Comparison of ENCODE assay signal across 11 cellular contexts in the genomic region with DNA sequence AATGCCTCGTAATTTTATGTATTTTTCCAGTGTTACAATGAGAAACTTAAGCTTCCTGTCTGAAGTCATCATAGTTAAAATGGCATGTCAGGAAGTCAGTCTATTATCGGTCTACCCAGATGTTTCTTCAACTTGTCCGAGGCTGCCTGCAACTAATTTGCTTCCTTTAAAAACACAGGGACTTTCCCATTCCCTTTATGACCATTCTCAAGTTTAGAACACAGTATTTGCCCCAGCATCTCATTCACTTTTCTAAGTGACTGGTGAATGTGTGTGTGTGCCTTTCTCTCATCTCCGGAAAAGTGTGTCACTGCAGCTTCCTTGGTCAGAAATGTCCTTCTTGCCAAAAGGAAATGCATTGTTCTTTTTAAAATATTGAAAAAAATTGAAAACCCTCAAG.
DNase-seq lines count a peak whose midpoint lies in the region; ATAC-seq lines count a peak whose summit lies in the region.
"Had no signal": no experiment of that assay in that cellular context is flagged by ENCODE, and none has a peak within 500 bp of the region (broad histone marks: within the 10 kb centered on the region; RNA-seq: fewer than 3 reads in every experiment).

No MANE protein-coding gene starts in this region.

- peak overlapping the region; percentile 11 for H3K27ac ChIP-seq in mesodermal cell (ENCODE audit: low read depth, low read length, severe bottlenecking)

- H3K4me1 ChIP-seq in mesodermal cell (ENCODE audit: control insufficient read depth, insufficient read depth, low read length, poor library complexity, severe bottlenecking) = no peaks in the 10 kb centered on the region

- peak overlapping the region in 1 of 2 donors; percentile 56 for H3K4me3 Mint-ChIP-seq in activated T-cell treated with anti-CD3 and anti-CD28 coated beads, Interleukin-2, amount 50 U/mL, for 72 hours
- no peak overlapping the region for H3K4me3 Mint-ChIP-seq in T-helper 17 cell

- peak overlapping the region; percentile 19 for H3K27ac Mint-ChIP-seq in activated T-cell treated with anti-CD3 and anti-CD28 coated beads, Interleukin-2, amount 50 U/mL, for 72 hours
- peak overlapping the region; percentile 43 for H3K27ac Mint-ChIP-seq in T-helper 17 cell
- H3K27ac Mint-ChIP-seq: progenitor cell of endocrine pancreas had no signal

- no peak overlapping the region for H3K4me3 ChIP-seq in mesodermal cell (ENCODE audit: extremely low read depth, insufficient read depth, low read length, poor library complexity, severe bottlenecking)

- peak in 1 of 2 donors; percentile 12 for ATAC-seq in activated T-cell treated with anti-CD3 and anti-CD28 coated beads, Interleukin-2, amount 50 U/mL, for 72 hours (replicated peaks in 1 of 2)
- ATAC-seq in GM21723 (IDR thresholded peaks at IDR 0.05; ENCODE audit: unreplicated experiment) (peak; percentile 42), T-helper 17 cell (no peak)
- ATAC-seq: esophagus mucosa had no signal

- H3K9me3 Mint-ChIP-seq in activated T-cell treated with anti-CD3 and anti-CD28 coated beads, Interleukin-2, amount 50 U/mL, for 72 hours = no peaks in the 10 kb centered on the region

- peaks cover 78% of the 10 kb centered on the region for H3K4me1 Mint-ChIP-seq in activated T-cell treated with anti-CD3 and anti-CD28 coated beads, Interleukin-2, amount 50 U/mL, for 72 hours (ENCODE audit: low read depth)
- H3K4me1 Mint-ChIP-seq in T-helper 17 cell = peaks cover 43% of the 10 kb centered on the region

- H3K27me3 Mint-ChIP-seq in activated T-cell treated with anti-CD3 and anti-CD28 coated beads, Interleukin-2, amount 50 U/mL, for 72 hours (ENCODE audit: low read depth) = no peaks in the 10 kb centered on the region
- H3K27me3 Mint-ChIP-seq in T-helper 17 cell = no peaks in the 10 kb centered on the region

- H3K9me3 ChIP-seq in T-helper 17 cell (ENCODE audit: control insufficient read depth, low read length, poor library complexity, severe bottlenecking) = no peaks in the 10 kb centered on the region
- no peaks in the 10 kb centered on the region for H3K9me3 ChIP-seq in mesodermal cell (ENCODE audit: control insufficient read depth, low read length)

- H3K36me3 Mint-ChIP-seq in activated T-cell treated with anti-CD3 and anti-CD28 coated beads, Interleukin-2, amount 50 U/mL, for 72 hours (ENCODE audit: insufficient read depth in 2 of 2) = no peaks in the 10 kb centered on the region
- no peaks in the 10 kb centered on the region for H3K36me3 Mint-ChIP-seq in T-helper 17 cell (ENCODE audit: low read depth)

- 81% methylated on average over 2 of the region's 4 CpGs; no CpG with 5 or more reads in 1 of the 2 experiments for WGBS in mesodermal cell (ENCODE audit: insufficient coverage in 2 of 2), 2 experiments

- DNase-seq in activated T-cell treated with anti-CD3 and anti-CD28 coated beads, Interleukin-2, amount 50 U/mL, for 72 hours = no peak
- DNase-seq in activated T-cell treated with anti-CD3 and anti-CD28 coated beads for 4 hours (no peak), T-helper 17 cell (no peak), NCI-H2107 treated with DMSO at 0.1 percent for 48 hours (lab: John Stamatoyannopoulos, UW; ENCODE audit: unreplicated experiment) (no peak), NCI-H524 (lab: John Stamatoyannopoulos, UW) (no peak), NCI-H510A treated with DMSO at 0.1 percent for 48 hours (lab: John Stamatoyannopoulos, UW) (no peak)
- DNase-seq: amygdala had no signal

- no peaks in the 10 kb centered on the region for H3K36me3 ChIP-seq in mesodermal cell (ENCODE audit: control insufficient read depth, insufficient read depth, low read length)
